In the genomic region with DNA sequence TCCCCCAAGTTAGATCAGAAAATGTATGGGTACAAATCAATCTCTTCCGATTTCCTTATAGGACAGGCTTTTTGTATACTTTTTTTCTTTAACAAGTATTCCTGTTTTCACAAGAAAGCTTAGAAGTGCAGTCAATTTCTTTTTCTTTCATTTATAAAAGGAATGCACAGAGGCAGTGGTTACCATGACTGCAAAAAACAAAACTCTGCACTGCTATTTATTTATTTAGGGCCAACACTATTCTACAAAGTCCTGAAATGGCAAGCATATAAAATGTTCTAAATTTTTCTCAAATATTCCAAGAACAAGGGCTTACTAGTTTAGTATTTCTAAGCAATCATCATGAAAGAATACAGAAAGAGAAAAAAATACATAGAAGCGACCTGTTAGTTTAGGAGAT, we compare ENCODE assay signal across 2 cellular contexts.
TF ChIP-seq lines count a peak whose summit lies in the region.

No MANE protein-coding gene starts in this region.

TF ChIP-seq in SK-N-SH, 30 proteins besides CTCF, POLR2A, EP300 and RAD21:
- no peak for TF ChIP-seq MAX (IDR thresholded peaks at IDR 0.05; ENCODE audit: low read depth)
- TF ChIP-seq, protein P1, sequence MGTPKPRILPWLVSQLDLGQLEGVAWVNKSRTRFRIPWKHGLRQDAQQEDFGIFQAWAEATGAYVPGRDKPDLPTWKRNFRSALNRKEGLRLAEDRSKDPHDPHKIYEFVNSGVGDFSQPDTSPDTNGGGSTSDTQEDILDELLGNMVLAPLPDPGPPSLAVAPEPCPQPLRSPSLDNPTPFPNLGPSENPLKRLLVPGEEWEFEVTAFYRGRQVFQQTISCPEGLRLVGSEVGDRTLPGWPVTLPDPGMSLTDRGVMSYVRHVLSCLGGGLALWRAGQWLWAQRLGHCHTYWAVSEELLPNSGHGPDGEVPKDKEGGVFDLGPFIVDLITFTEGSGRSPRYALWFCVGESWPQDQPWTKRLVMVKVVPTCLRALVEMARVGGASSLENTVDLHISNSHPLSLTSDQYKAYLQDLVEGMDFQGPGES (IDR thresholded peaks at IDR 0.05; ENCODE audit: low read depth, low read length): no peak
- TF ChIP-seq NFIC (IDR thresholded peaks at IDR 0.05; ENCODE audit: borderline replicate concordance): no peak
- TF ChIP-seq FOXM1 (IDR thresholded peaks at IDR 0.05; ENCODE audit: low read depth): no peak
- TF ChIP-seq JUND (IDR thresholded peaks at IDR 0.05): no peak
- TF ChIP-seq REST (IDR thresholded peaks at IDR 0.05; ENCODE audit: low read depth, low read length): no peak
- no peak for TF ChIP-seq USF2 (IDR thresholded peaks at IDR 0.05; ENCODE audit: borderline replicate concordance, low read depth, low read length)
- no peak for TF ChIP-seq GABPA (IDR thresholded peaks at IDR 0.05; ENCODE audit: low read depth)
- TF ChIP-seq, protein P2, sequence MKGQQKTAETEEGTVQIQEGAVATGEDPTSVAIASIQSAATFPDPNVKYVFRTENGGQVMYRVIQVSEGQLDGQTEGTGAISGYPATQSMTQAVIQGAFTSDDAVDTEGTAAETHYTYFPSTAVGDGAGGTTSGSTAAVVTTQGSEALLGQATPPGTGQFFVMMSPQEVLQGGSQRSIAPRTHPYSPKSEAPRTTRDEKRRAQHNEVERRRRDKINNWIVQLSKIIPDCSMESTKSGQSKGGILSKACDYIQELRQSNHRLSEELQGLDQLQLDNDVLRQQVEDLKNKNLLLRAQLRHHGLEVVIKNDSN (IDR thresholded peaks at IDR 0.05; ENCODE audit: borderline replicate concordance, low read depth): no peak
- no peak for TF ChIP-seq FOXJ3 (CRISPR knock-in tag; IDR thresholded peaks at IDR 0.05)
- no peak for TF ChIP-seq MEF2A (IDR thresholded peaks at IDR 0.05; ENCODE audit: borderline replicate concordance, low read depth)
- TF ChIP-seq, protein P3, sequence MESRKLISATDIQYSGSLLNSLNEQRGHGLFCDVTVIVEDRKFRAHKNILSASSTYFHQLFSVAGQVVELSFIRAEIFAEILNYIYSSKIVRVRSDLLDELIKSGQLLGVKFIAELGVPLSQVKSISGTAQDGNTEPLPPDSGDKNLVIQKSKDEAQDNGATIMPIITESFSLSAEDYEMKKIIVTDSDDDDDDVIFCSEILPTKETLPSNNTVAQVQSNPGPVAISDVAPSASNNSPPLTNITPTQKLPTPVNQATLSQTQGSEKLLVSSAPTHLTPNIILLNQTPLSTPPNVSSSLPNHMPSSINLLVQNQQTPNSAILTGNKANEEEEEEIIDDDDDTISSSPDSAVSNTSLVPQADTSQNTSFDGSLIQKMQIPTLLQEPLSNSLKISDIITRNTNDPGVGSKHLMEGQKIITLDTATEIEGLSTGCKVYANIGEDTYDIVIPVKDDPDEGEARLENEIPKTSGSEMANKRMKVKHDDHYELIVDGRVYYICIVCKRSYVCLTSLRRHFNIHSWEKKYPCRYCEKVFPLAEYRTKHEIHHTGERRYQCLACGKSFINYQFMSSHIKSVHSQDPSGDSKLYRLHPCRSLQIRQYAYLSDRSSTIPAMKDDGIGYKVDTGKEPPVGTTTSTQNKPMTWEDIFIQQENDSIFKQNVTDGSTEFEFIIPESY (IDR thresholded peaks at IDR 0.05; ENCODE audit: borderline replicate concordance, low read depth): no peak
- no peak for TF ChIP-seq MXI1 (IDR thresholded peaks at IDR 0.05; ENCODE audit: low read depth, low read length)
- TF ChIP-seq YY1 (IDR thresholded peaks at IDR 0.05; ENCODE audit: low read depth): no peak
- no peak for TF ChIP-seq RFX5 (IDR thresholded peaks at IDR 0.05; ENCODE audit: low read length)
- no peak for TF ChIP-seq RCOR1 (IDR thresholded peaks at IDR 0.05; ENCODE audit: low read length)
- TF ChIP-seq CHD2 (IDR thresholded peaks at IDR 0.05; ENCODE audit: low read length, partially characterized antibody): no peak

TF ChIP-seq in endothelial cell of umbilical vein, 7 proteins besides CTCF, POLR2A, EP300 and RAD21:
- no peak for TF ChIP-seq FOS (IDR thresholded peaks at IDR 0.05; ENCODE audit: borderline replicate concordance, insufficient read depth, low read length)
- no peak for TF ChIP-seq POLR2AphosphoS5 (IDR thresholded peaks at IDR 0.05; ENCODE audit: insufficient read depth, low read depth, low read length)
- TF ChIP-seq GATA2 (IDR thresholded peaks at IDR 0.05; ENCODE audit: insufficient read depth, insufficient read length, low read depth, low read length): no peak
- TF ChIP-seq MAX (IDR thresholded peaks at IDR 0.05; ENCODE audit: insufficient read depth, insufficient read length): no peak
- no peak for TF ChIP-seq JUN (IDR thresholded peaks at IDR 0.05; ENCODE audit: borderline replicate concordance, insufficient read depth, insufficient read length, low read depth)
- no peak for TF ChIP-seq EZH2 (IDR thresholded peaks at IDR 0.05; ENCODE audit: borderline replicate concordance, low read depth, low read length, severe bottlenecking)
- no peak for TF ChIP-seq MYC (IDR thresholded peaks at IDR 0.05; ENCODE audit: low read depth, low read length)
